13 cellular contexts compared by ENCODE assay signal in the genomic region with DNA sequence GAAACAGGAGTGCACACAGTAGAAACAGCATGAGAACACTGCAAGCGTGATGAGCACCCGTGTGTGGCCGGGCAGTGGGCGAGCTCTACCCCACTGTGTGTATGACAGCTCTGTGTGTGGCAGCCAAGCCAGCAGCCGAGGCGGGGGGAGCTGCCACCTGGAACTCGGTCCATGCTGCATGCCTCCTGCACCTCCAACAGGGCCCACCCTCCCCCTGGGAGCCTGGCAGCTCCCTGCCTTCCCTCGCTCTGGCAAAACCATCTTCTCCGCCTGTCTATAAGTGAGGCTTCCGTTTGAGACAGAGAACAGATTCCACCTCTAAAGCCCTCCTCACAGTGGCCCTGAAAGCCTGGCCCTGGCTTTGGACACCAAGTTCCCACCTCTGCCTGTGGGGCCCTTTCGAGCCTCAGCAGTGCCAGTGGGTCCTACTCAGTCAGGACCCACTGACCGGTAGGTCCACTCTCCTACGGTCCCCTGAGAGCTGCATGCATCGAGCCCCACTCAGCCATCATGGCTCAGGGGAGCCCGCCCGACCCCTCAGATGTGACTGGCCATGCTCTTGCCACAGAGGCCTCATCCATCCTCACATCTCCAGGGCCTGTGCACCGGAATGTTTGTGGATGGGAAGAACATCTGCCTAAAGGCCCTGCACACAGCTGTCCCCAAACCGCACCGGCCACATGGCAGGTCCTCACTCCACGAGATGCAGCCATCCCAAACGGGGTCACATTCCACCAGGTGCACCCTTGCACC. TPM values are rescaled to one million over a fixed set of nuclear protein-coding genes. Genes with fewer than 3 reads are reported as not detected.
DNase-seq lines count a peak whose midpoint lies in the region; ATAC-seq and TF ChIP-seq lines count a peak whose summit lies in the region.
"Had no signal": no experiment of that assay in that cellular context is flagged by ENCODE, and none has a peak within 500 bp of the region (broad histone marks: within the 10 kb centered on the region; RNA-seq: fewer than 3 reads in every experiment).

No MANE protein-coding gene starts in this region.

- no peaks in the 10 kb centered on the region for H3K79me2 ChIP-seq in OCI-LY1 (ENCODE audit: insufficient read depth, low read length)
- H3K79me2 ChIP-seq: hepatocyte had no signal

- H4K20me1 ChIP-seq in OCI-LY1 (ENCODE audit: insufficient read depth, low read length), result no peaks in the 10 kb centered on the region

- H4K91ac ChIP-seq in neuronal stem cell (ENCODE audit: low read depth, low read length, poor library complexity), result no peak overlapping the region

- H3K14ac ChIP-seq in neuronal stem cell (ENCODE audit: low read length), result peak overlapping the region; percentile 11

- H3K4me3 ChIP-seq in AG04450 (ENCODE audit: low read depth, low read length) (no peak overlapping the region), OCI-LY1 (ENCODE audit: low read depth, low read length, poor library complexity, severe bottlenecking) (peak overlapping the region; percentile 66), esophagus squamous epithelium (no peak overlapping the region), neuronal stem cell (ENCODE audit: low read length in 2 of 2) (no peak overlapping the region)
- H3K4me3 ChIP-seq: hepatocyte, suprapubic skin had no signal

- 69 to 94% methylated on average over 12 to 16 of the region's 21 CpGs for WGBS in esophagus squamous epithelium, 2 donors
- no CpG with 5 or more reads among the region's 21 CpGs for WGBS in neuronal stem cell (ENCODE audit: extremely low coverage in 2 of 2, insufficient read length in 2 of 2, insufficient replicate concordance in 1 of 2), 2 donors

- peak overlapping the region; percentile 95 for H4K8ac ChIP-seq in neuronal stem cell (ENCODE audit: low read depth, low read length)

- CTCF ChIA-PET in AG04450 (lab: Charles Lee), result interaction anchor here (0.6 to 1.2 kb wide), 3 partner anchors 10 to 200 kb away, joined by 3 read pairs; no protein-coding TSS in a partner anchor

- H3K23ac ChIP-seq in neuronal stem cell (ENCODE audit: low read depth, low read length, poor library complexity), result peak overlapping the region; percentile 1

- TF ChIP-seq POLR2A in esophagus squamous epithelium (IDR thresholded peaks at IDR 0.05), result no peak

- peak overlapping the region; percentile 69 for H3K4me2 ChIP-seq in OCI-LY1 (ENCODE audit: low read length)
- H3K4me2 ChIP-seq in neuronal stem cell (ENCODE audit: insufficient read depth, low read length, poor library complexity, severe bottlenecking), result peak overlapping the region; percentile 13
- H3K4me2 ChIP-seq: hepatocyte had no signal

- no peak overlapping the region for H3K4ac ChIP-seq in neuronal stem cell (ENCODE audit: low read length)

- H3K9me3 ChIP-seq in AG04450 (ENCODE audit: control insufficient read depth, insufficient read depth, low read length) (peaks cover 6% of the 10 kb centered on the region; the same call in 1 of the 2 replicates), OCI-LY1 (ENCODE audit: low read length) (no peaks in the 10 kb centered on the region), esophagus squamous epithelium (no peaks in the 10 kb centered on the region), neuronal stem cell (replicated peaks in 1 of 2; ENCODE audit: control insufficient read depth in 2 of 2, insufficient read depth in 1 of 2, low read depth in 1 of 2, low read length in 2 of 2) (peaks cover 0 to 8% of the 10 kb centered on the region in 2 donors)
- H3K9me3 ChIP-seq: suprapubic skin had no signal

- H3K18ac ChIP-seq in neuronal stem cell (ENCODE audit: low read length), result peak overlapping the region; percentile 92

- H3K27ac ChIP-seq in AG04450 (ENCODE audit: low read depth, low read length) (peak overlapping the region; percentile 31), OCI-LY1 (ENCODE audit: low read depth, low read length, poor library complexity, severe bottlenecking) (peak overlapping the region; percentile 94), esophagus squamous epithelium (peak overlapping the region; percentile 58 to 83 (median 67)), neuronal stem cell (replicated peaks; ENCODE audit: low read length) (peak overlapping the region; percentile 33)
- H3K27ac ChIP-seq: hepatocyte, suprapubic skin, VCaP had no signal

- no peaks in the 10 kb centered on the region; the same call in 1 of the 2 replicates for H3F3A ChIP-seq in OCI-LY1 (ENCODE audit: insufficient read depth, low read length)

- peak overlapping the region; percentile 48 for H2AK5ac ChIP-seq in neuronal stem cell (ENCODE audit: low read depth, low read length)

- peak overlapping the region; percentile 38 for H2BK15ac ChIP-seq in neuronal stem cell (ENCODE audit: low read length)

- H3K79me1 ChIP-seq in neuronal stem cell (ENCODE audit: low read depth, low read length), result peaks cover 6% of the 10 kb centered on the region

- no peaks in the 10 kb centered on the region for H3K9me2 ChIP-seq in OCI-LY1 (ENCODE audit: low read depth, low read length)

- H3K27me3 ChIP-seq in AG04450 (ENCODE audit: control insufficient read depth, insufficient read depth, low read length), result no peaks in the 10 kb centered on the region
- no peaks in the 10 kb centered on the region for H3K27me3 ChIP-seq in OCI-LY1 (ENCODE audit: insufficient read depth, low read length)
- no peaks in the 10 kb centered on the region for H3K27me3 ChIP-seq in esophagus squamous epithelium
- H3K27me3 ChIP-seq in neuronal stem cell (ENCODE audit: control insufficient read depth in 3 of 3, insufficient read depth in 3 of 3, low read depth in 1 of 3, low read length in 3 of 3), result peaks cover 0 to 2% (median 0%) of the 10 kb centered on the region in 3 experiments
- H3K27me3 ChIP-seq: hepatocyte, suprapubic skin had no signal

- intact Hi-C loops in esophagus squamous epithelium (cut with DNase I), result no loop called here

- no peak for TF ChIP-seq CTCF in AG04450 (IDR thresholded peaks at IDR 0.05; ENCODE audit: low read depth, low read length)
- no peak for TF ChIP-seq CTCF in OCI-LY1 (IDR thresholded peaks at IDR 0.05; ENCODE audit: low read length)
- no peak for TF ChIP-seq CTCF in esophagus squamous epithelium (IDR thresholded peaks at IDR 0.05)

- peak overlapping the region; percentile 88 for H2BK120ac ChIP-seq in neuronal stem cell (ENCODE audit: low read depth, low read length)

- H2BK12ac ChIP-seq in neuronal stem cell (ENCODE audit: low read length), result no peak overlapping the region

- peak overlapping the region; percentile 65 for H3K9ac ChIP-seq in OCI-LY1 (ENCODE audit: low read length)
- peak overlapping the region; percentile 55 for H3K9ac ChIP-seq in neuronal stem cell (ENCODE audit: low read depth, low read length, poor library complexity)

- H3K36me3 ChIP-seq in OCI-LY1 (ENCODE audit: insufficient read depth, low read length) (peaks cover 12% of the 10 kb centered on the region; the same call in 1 of the 2 replicates), esophagus squamous epithelium (peaks cover 0 to 34% (median 0%) of the 10 kb centered on the region in 3 donors), neuronal stem cell (replicated peaks in 1 of 2; ENCODE audit: control insufficient read depth in 2 of 2, insufficient read depth in 2 of 2, low read length in 2 of 2) (peaks cover 5 to 75% of the 10 kb centered on the region in 2 donors)

- POLR2A ChIA-PET in AG04450 (lab: Yijun Ruan, JAX), result interaction anchor here (0.9 to 1.5 kb wide), 3 partner anchors 8 to 39 kb away, joined by 3 to 4 read pairs (median 3); no protein-coding TSS in a partner anchor

- ATAC-seq in GM21381 (IDR thresholded peaks at IDR 0.05; ENCODE audit: unreplicated experiment), result no peak
- no peak for ATAC-seq in HG03442 (IDR thresholded peaks at IDR 0.05; ENCODE audit: unreplicated experiment)
- ATAC-seq: activated T-helper 17 cell treated with anti-CD3 and anti-CD28 coated beads, Interleukin-2, amount 50 U/mL, for 72 hours had no signal

- H2BK5ac ChIP-seq in neuronal stem cell (ENCODE audit: low read length), result no peak overlapping the region

- H2AFZ ChIP-seq in OCI-LY1 (ENCODE audit: low read length), result no peak overlapping the region
- no peak overlapping the region for H2AFZ ChIP-seq in neuronal stem cell (ENCODE audit: low read length)
- H2AFZ ChIP-seq: hepatocyte had no signal

- DNase-seq in AG04450 (ENCODE audit: low read depth, low spot score) (no peak), esophagus squamous epithelium (lab: John Stamatoyannopoulos, UW) (no peak), neuronal stem cell (ENCODE audit: low spot score) (no peak), DMS79 (lab: John Stamatoyannopoulos, UW) (no peak), NCI-H187 treated with DMSO at 0.1 percent for 48 hours (lab: John Stamatoyannopoulos, UW) (no peak)
- DNase-seq: cortex of kidney had no signal

- peaks cover 70% of the 10 kb centered on the region for H3K4me1 ChIP-seq in OCI-LY1 (ENCODE audit: insufficient read depth, low read length, severe bottlenecking)
- H3K4me1 ChIP-seq in esophagus squamous epithelium, result peaks cover 10 to 33% (median 18%) of the 10 kb centered on the region in 3 donors
- H3K4me1 ChIP-seq in neuronal stem cell (ENCODE audit: control insufficient read depth in 2 of 2, insufficient read depth in 1 of 2, low read depth in 1 of 2, low read length in 2 of 2), result peaks cover 17 to 22% of the 10 kb centered on the region in 2 donors

RNA-seq across cellular contexts. Expression of gene C13orf46, which starts 52.4 kb away (rescaled TPM):
- polyA plus RNA-seq in AG04450 (2011; rRNA removed), result 0.35 and 0.51 TPM in 2 replicates
- polyA minus RNA-seq in AG04450 (2011; rRNA and poly(A)+ RNA removed), result 0.70 and 1.7 TPM in 2 replicates
- total RNA-seq in esophagus squamous epithelium, result not detected
- 0.03 TPM for polyA plus RNA-seq in neuronal stem cell (2013, experiment 1 of 2)
- polyA plus RNA-seq in neuronal stem cell (2013, experiment 2 of 2), result 0.04 TPM

Comparison
In these comparisons a context has a peak if more than half of its experiments do, and no peak if none do; other contexts are left out.
1. H3K27ac ChIP-seq: peak in every context shown above with its lines; median percentile 94 in OCI-LY1; 67 in esophagus squamous epithelium; 33 in neuronal stem cell; 31 in AG04450.